ENCODE assay signal across 38 cellular contexts in the genomic region with DNA sequence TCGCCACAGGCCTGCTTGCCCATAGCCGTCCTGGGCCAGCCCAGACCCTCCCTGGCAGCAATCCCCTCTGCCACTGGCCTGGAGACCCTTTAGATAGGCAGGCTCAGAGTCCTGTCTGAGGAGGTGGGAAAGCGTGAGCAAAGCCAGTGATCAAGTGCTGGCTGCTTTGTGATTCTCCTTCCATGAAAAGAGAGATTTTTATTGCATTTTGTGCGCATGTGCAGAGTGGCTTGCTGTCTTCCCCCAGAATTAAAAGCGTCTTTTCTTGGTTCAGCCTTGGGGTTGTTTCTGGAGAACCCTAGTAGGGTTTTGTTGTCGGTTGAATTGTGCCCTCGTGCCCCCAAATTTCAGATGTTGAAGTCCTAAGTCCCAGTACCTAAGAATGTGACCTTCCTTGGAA. TPM values are rescaled to one million over a fixed set of nuclear protein-coding genes. Genes with fewer than 3 reads are reported as not detected.
"Had no signal": no experiment of that assay in that cellular context is flagged by ENCODE, and none has a peak within 500 bp of the region (broad histone marks: within the 10 kb centered on the region; RNA-seq: fewer than 3 reads in every experiment).

No MANE protein-coding gene starts in this region.

- H3K27ac ChIP-seq: KMS-11 had no signal

- H3K4me3 ChIP-seq: MG63 had no signal

- H3K9me3 ChIP-seq: MG63 had no signal

- H3K36me3 ChIP-seq: MG63 had no signal

- H3K9ac ChIP-seq: KMS-11 had no signal

- DNase-seq: Karpas-422, Kasumi-1, MG63, MM.1S, MV-4-11, NCI-H1048, NCI-H1092, NCI-H1092 treated with DMSO at 0.1 percent for 48 hours, NCI-H1105, NCI-H1417, NCI-H1417 treated with DMSO at 0.1 percent for 48 hours, NCI-H1436, NCI-H1436 treated with DMSO at 0.1 percent for 48 hours, NCI-H146, NCI-H1694, NCI-H1694 treated with DMSO at 0.1 percent for 48 hours, NCI-H187, NCI-H187 treated with DMSO at 0.1 percent for 48 hours, NCI-H1930, NCI-H2029, NCI-H2029 treated with DMSO at 0.1 percent for 48 hours, NCI-H2081, NCI-H2081 treated with DMSO at 0.1 percent for 48 hours, NCI-H2107, NCI-H2171, NCI-H2171 treated with DMSO at 0.1 percent for 48 hours, NCI-H2227 treated with DMSO at 0.1 percent for 48 hours, NCI-H226, NCI-H345, NCI-H446, NCI-H446 treated with DMSO at 0.1 percent for 48 hours, NCI-H510A, NCI-H510A treated with DMSO at 0.1 percent for 48 hours, NCI-H524 had no signal

- H3K4me2 ChIP-seq: KMS-11 had no signal

RNA-seq across cellular contexts. Expression of gene DCT, which starts 44.9 kb away (rescaled TPM):
- total RNA-seq: M059J, MCF 10A, NCI-H460 had no signal
